Comparison of ENCODE assay signal across 9 cellular contexts in the genomic region with DNA sequence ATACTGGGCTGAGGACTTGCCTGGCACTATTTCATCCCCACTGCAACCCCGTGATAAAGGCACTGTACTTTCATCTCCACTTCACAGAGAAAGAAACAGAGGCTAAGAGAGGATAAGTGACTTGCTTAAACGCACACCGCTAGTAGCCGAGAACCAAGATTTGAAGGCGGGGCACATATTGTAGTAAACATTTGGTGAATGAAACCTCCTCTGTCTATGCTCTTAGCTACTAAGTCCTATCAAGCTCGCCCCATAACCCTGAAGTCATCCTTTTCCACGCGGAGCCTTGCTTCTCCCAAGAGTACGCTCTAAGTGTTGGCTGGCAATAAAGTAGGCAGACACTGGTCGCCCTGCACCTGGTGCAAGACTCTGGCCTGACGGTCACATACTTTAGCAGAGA. TPM values are rescaled to one million over a fixed set of nuclear protein-coding genes. Genes with fewer than 3 reads are reported as not detected.
A peak's percentile ranks its signal among the peaks of the same experiment; 100 is the strongest.
DNase-seq lines count a peak whose midpoint lies in the region; ATAC-seq and TF ChIP-seq lines count a peak whose summit lies in the region.
"Had no signal": no experiment of that assay in that cellular context is flagged by ENCODE, and none has a peak within 500 bp of the region (broad histone marks: within the 10 kb centered on the region; RNA-seq: fewer than 3 reads in every experiment).

No MANE protein-coding gene starts in this region.

- H3K4me3 Mint-ChIP-seq in naive B cell = peak overlapping the region; percentile 19 to 85 (median 74)

- H3K27me3 Mint-ChIP-seq in naive B cell = peaks cover 0 to 6% (median 3%) of the 10 kb centered on the region in 3 donors

- no peaks in the 10 kb centered on the region for H3K9me3 ChIP-seq in ectodermal cell (ENCODE audit: control insufficient read depth, low read length)
- H3K9me3 ChIP-seq: SJCRH30 had no signal

- H3K27ac ChIP-seq in ectodermal cell (ENCODE audit: insufficient read depth, low read depth, low read length, poor library complexity, severe bottlenecking) = no peak overlapping the region
- H3K27ac ChIP-seq: SJCRH30 had no signal

- peaks cover 0 to 16% (median 3%) of the 10 kb centered on the region in 3 donors for H3K4me1 Mint-ChIP-seq in naive B cell

- no peaks in the 10 kb centered on the region for H3K36me3 ChIP-seq in ectodermal cell (ENCODE audit: control insufficient read depth, insufficient read depth, low read length)
- H3K36me3 ChIP-seq: SJCRH30 had no signal

- 88 to 91% methylated on average over 11 of the region's 11 CpGs for WGBS in ectodermal cell, 2 experiments

- POLR2A ChIA-PET in AG04449 (lab: Yijun Ruan, JAX) = no interaction called here

- CTCF ChIA-PET in AG04449 (lab: Yijun Ruan, JAX) = interaction anchor here (0.7 to 1.2 kb wide), 3 partner anchors 51 to 145 kb away, joined by 3 read pairs; no protein-coding TSS in a partner anchor

- ATAC-seq in naive B cell (ENCODE audit: low read depth in 2 of 2) (no peak), GM18520 (IDR thresholded peaks at IDR 0.05; ENCODE audit: unreplicated experiment) (no peak)

- no peaks in the 10 kb centered on the region for H3K9me3 Mint-ChIP-seq in naive B cell

- H3K36me3 Mint-ChIP-seq in naive B cell = no peaks in the 10 kb centered on the region

- H3K4me3 ChIP-seq in AG04449 (ENCODE audit: low read depth, low read length) (peak overlapping the region; percentile 75), LNCaP clone FGC (ENCODE audit: low read depth, low read length) (peak overlapping the region; percentile 77), ectodermal cell (ENCODE audit: insufficient read depth, low read depth, low read length) (peak overlapping the region; percentile 85)

- no peak for DNase-seq in AG04449 (ENCODE audit: low read depth, low spot score)
- DNase-seq in LNCaP clone FGC (ENCODE audit: low read depth) = no peak
- no peak for DNase-seq in naive B cell
- DNase-seq in NCI-H82 treated with DMSO at 0.1 percent for 48 hours (lab: John Stamatoyannopoulos, UW; ENCODE audit: unreplicated experiment) = no peak
- no peak for DNase-seq in HPDE6-E6E7 (ENCODE audit: extremely low spot score)
- DNase-seq in NK-92 (lab: John Stamatoyannopoulos, UW; ENCODE audit: unreplicated experiment) = no peak
- DNase-seq: SJCRH30 had no signal

- no peak for TF ChIP-seq CTCF in AG04449 (IDR thresholded peaks at IDR 0.05; ENCODE audit: insufficient read depth, low read length, missing control alignments)
- TF ChIP-seq CTCF in LNCaP clone FGC (IDR thresholded peaks at IDR 0.05; ENCODE audit: control insufficient read depth, extremely low read depth, insufficient read depth) = no peak

- peaks cover 19% of the 10 kb centered on the region for H3K27me3 ChIP-seq in ectodermal cell (ENCODE audit: control insufficient read depth, insufficient read depth, low read length, poor library complexity, severe bottlenecking)
- H3K27me3 ChIP-seq: SJCRH30 had no signal

- H3K4me1 ChIP-seq in ectodermal cell (ENCODE audit: control insufficient read depth, insufficient read depth, low read length) = peaks cover 6% of the 10 kb centered on the region
- H3K4me1 ChIP-seq: SJCRH30 had no signal

- peak overlapping the region in 2 of 6 donors; percentile 11 to 79 for H3K27ac Mint-ChIP-seq in naive B cell

RNA-seq across cellular contexts. Expression of gene POMGNT2, which starts 1.1 kb away (rescaled TPM):
- polyA plus RNA-seq in ectodermal cell (2013, experiment 1 of 4) = 26.2 TPM
- 24.1 TPM for polyA plus RNA-seq in ectodermal cell (2013, experiment 2 of 4)
- 19.8 TPM for polyA plus RNA-seq in ectodermal cell (2013, experiment 3 of 4)
- 21.6 TPM for polyA plus RNA-seq in ectodermal cell (2013, experiment 4 of 4)
- 1 to 10 TPM in 5 of 6 donors, not detected in 1; 2.9 to 7.4 (median 6.1) TPM for polyA plus RNA-seq in naive B cell (ENCODE audit: low read depth in 6 of 6)
